Comparison of ENCODE assay signal across 2 cellular contexts in genomic region chr14:20803221-20803620, GRCh38.
A peak's percentile ranks its signal among the peaks of the same experiment; 100 is the strongest.
TF ChIP-seq lines count a peak whose summit lies in the region.

No MANE protein-coding gene starts in this region.

TF ChIP-seq in A549, 52 proteins besides CTCF, POLR2A, EP300 and RAD21:
- TF ChIP-seq E2F6 (IDR thresholded peaks at IDR 0.05; ENCODE audit: borderline replicate concordance, low read depth) (no peak), ESRRA (IDR thresholded peaks at IDR 0.05; ENCODE audit: borderline replicate concordance, low read length) (no peak), ZSCAN20 (CRISPR knock-in tag; IDR thresholded peaks at IDR 0.05) (no peak), CEBPB (IDR thresholded peaks at IDR 0.05) (no peak), CHD2 (IDR thresholded peaks at IDR 0.05; ENCODE audit: low read length, partially characterized antibody) (no peak), HOXB5 (CRISPR knock-in tag; IDR thresholded peaks at IDR 0.05) (no peak), FOSB (CRISPR knock-in tag; IDR thresholded peaks at IDR 0.05) (no peak), MAX (IDR thresholded peaks at IDR 0.05) (no peak), TFCP2L1 (CRISPR knock-in tag; IDR thresholded peaks at IDR 0.05) (no peak), MAZ (IDR thresholded peaks at IDR 0.05; ENCODE audit: borderline replicate concordance, low read depth, low read length) (no peak), MYC (IDR thresholded peaks at IDR 0.05; ENCODE audit: borderline replicate concordance, low read length) (no peak), SREBF2 (IDR thresholded peaks at IDR 0.05) (no peak)
- TF ChIP-seq, protein P1, sequence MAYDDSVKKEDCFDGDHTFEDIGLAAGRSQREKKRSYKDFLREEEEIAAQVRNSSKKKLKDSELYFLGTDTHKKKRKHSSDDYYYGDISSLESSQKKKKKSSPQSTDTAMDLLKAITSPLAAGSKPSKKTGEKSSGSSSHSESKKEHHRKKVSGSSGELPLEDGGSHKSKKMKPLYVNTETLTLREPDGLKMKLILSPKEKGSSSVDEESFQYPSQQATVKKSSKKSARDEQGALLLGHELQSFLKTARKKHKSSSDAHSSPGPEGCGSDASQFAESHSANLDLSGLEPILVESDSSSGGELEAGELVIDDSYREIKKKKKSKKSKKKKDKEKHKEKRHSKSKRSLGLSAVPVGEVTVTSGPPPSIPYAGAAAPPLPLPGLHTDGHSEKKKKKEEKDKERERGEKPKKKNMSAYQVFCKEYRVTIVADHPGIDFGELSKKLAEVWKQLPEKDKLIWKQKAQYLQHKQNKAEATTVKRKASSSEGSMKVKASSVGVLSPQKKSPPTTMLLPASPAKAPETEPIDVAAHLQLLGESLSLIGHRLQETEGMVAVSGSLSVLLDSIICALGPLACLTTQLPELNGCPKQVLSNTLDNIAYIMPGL (CRISPR knock-in tag; IDR thresholded peaks at IDR 0.05; ENCODE audit: borderline replicate concordance), result no peak
TF ChIP-seq in A549: peak in this region for 0.

TF ChIP-seq in K562, 482 proteins besides CTCF, POLR2A, EP300 and RAD21 (continues in another document):
- TF ChIP-seq CC2D1A (IDR thresholded peaks at IDR 0.05) (no peak), ZKSCAN8 (CRISPR knock-in tag; IDR thresholded peaks at IDR 0.05) (no peak), FOSL1 (tag; conservative IDR thresholded peaks at IDR 0.05) (peak; percentile 57; the same call in 1 of the 2 replicates), CCNT2 (IDR thresholded peaks at IDR 0.05; ENCODE audit: borderline replicate concordance, extremely low read depth, insufficient read length, low read depth, low read length) (no peak), ZNF589 (CRISPR knock-in tag; IDR thresholded peaks at IDR 0.05; ENCODE audit: low read depth) (no peak), YY1 (IDR thresholded peaks at IDR 0.05; ENCODE audit: borderline replicate concordance in 1 of 3, control insufficient read depth in 1 of 3, extremely low read depth in 1 of 3, insufficient read depth in 3 of 3, insufficient read length in 1 of 3, insufficient replicate concordance in 2 of 3, low read depth in 1 of 3, low read length in 2 of 3) (no peak), TAF15 (IDR thresholded peaks at IDR 0.05; ENCODE audit: low read depth, low read length) (no peak), GABPB2 (CRISPR knock-in tag; conservative IDR thresholded peaks at IDR 0.05) (no peak), USF2 (CRISPR knock-in tag; IDR thresholded peaks at IDR 0.05) (no peak), KDM2B (CRISPR knock-in tag; IDR thresholded peaks at IDR 0.05) (no peak), MCM2 (IDR thresholded peaks at IDR 0.05; ENCODE audit: low read depth) (no peak), SAP30 (IDR thresholded peaks at IDR 0.05; ENCODE audit: borderline replicate concordance, insufficient read depth, low read depth, low read length, poor library complexity, severe bottlenecking) (no peak), ZC3H11A (IDR thresholded peaks at IDR 0.05; ENCODE audit: low read depth, low read length) (no peak), TFE3 (CRISPR knock-in tag; IDR thresholded peaks at IDR 0.05) (no peak), FOXA3 (CRISPR knock-in tag; conservative IDR thresholded peaks at IDR 0.05 in 1 of 2, IDR thresholded peaks at IDR 0.05 in 1 of 2) (no peak), MAX (CRISPR knock-in tag; IDR thresholded peaks at IDR 0.05) (no peak), RCOR1 (IDR thresholded peaks at IDR 0.05; ENCODE audit: borderline replicate concordance in 1 of 2, low read depth in 2 of 2, low read length in 2 of 2) (peak in 1 of 2 experiments; percentile 36; a peak in 1 of 4 replicates), CREB3 (tag; conservative IDR thresholded peaks at IDR 0.05; ENCODE audit: low read depth) (no peak), ZNF121 (CRISPR knock-in tag; conservative IDR thresholded peaks at IDR 0.05) (no peak)
- TF ChIP-seq, protein P2, sequence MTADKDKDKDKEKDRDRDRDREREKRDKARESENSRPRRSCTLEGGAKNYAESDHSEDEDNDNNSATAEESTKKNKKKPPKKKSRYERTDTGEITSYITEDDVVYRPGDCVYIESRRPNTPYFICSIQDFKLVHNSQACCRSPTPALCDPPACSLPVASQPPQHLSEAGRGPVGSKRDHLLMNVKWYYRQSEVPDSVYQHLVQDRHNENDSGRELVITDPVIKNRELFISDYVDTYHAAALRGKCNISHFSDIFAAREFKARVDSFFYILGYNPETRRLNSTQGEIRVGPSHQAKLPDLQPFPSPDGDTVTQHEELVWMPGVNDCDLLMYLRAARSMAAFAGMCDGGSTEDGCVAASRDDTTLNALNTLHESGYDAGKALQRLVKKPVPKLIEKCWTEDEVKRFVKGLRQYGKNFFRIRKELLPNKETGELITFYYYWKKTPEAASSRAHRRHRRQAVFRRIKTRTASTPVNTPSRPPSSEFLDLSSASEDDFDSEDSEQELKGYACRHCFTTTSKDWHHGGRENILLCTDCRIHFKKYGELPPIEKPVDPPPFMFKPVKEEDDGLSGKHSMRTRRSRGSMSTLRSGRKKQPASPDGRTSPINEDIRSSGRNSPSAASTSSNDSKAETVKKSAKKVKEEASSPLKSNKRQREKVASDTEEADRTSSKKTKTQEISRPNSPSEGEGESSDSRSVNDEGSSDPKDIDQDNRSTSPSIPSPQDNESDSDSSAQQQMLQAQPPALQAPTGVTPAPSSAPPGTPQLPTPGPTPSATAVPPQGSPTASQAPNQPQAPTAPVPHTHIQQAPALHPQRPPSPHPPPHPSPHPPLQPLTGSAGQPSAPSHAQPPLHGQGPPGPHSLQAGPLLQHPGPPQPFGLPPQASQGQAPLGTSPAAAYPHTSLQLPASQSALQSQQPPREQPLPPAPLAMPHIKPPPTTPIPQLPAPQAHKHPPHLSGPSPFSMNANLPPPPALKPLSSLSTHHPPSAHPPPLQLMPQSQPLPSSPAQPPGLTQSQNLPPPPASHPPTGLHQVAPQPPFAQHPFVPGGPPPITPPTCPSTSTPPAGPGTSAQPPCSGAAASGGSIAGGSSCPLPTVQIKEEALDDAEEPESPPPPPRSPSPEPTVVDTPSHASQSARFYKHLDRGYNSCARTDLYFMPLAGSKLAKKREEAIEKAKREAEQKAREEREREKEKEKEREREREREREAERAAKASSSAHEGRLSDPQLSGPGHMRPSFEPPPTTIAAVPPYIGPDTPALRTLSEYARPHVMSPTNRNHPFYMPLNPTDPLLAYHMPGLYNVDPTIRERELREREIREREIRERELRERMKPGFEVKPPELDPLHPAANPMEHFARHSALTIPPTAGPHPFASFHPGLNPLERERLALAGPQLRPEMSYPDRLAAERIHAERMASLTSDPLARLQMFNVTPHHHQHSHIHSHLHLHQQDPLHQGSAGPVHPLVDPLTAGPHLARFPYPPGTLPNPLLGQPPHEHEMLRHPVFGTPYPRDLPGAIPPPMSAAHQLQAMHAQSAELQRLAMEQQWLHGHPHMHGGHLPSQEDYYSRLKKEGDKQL (CRISPR knock-in tag; IDR thresholded peaks at IDR 0.05; ENCODE audit: borderline replicate concordance), result no peak
- TF ChIP-seq, protein P3, sequence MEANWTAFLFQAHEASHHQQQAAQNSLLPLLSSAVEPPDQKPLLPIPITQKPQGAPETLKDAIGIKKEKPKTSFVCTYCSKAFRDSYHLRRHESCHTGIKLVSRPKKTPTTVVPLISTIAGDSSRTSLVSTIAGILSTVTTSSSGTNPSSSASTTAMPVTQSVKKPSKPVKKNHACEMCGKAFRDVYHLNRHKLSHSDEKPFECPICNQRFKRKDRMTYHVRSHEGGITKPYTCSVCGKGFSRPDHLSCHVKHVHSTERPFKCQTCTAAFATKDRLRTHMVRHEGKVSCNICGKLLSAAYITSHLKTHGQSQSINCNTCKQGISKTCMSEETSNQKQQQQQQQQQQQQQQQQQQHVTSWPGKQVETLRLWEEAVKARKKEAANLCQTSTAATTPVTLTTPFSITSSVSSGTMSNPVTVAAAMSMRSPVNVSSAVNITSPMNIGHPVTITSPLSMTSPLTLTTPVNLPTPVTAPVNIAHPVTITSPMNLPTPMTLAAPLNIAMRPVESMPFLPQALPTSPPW (CRISPR knock-in tag; IDR thresholded peaks at IDR 0.05), result peak; percentile 57
- TF ChIP-seq, protein P4, sequence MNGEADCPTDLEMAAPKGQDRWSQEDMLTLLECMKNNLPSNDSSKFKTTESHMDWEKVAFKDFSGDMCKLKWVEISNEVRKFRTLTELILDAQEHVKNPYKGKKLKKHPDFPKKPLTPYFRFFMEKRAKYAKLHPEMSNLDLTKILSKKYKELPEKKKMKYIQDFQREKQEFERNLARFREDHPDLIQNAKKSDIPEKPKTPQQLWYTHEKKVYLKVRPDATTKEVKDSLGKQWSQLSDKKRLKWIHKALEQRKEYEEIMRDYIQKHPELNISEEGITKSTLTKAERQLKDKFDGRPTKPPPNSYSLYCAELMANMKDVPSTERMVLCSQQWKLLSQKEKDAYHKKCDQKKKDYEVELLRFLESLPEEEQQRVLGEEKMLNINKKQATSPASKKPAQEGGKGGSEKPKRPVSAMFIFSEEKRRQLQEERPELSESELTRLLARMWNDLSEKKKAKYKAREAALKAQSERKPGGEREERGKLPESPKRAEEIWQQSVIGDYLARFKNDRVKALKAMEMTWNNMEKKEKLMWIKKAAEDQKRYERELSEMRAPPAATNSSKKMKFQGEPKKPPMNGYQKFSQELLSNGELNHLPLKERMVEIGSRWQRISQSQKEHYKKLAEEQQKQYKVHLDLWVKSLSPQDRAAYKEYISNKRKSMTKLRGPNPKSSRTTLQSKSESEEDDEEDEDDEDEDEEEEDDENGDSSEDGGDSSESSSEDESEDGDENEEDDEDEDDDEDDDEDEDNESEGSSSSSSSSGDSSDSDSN (IDR thresholded peaks at IDR 0.05; ENCODE audit: borderline replicate concordance in 1 of 2, low read depth in 2 of 2, low read length in 2 of 2), result no peak
- TF ChIP-seq, protein P5, sequence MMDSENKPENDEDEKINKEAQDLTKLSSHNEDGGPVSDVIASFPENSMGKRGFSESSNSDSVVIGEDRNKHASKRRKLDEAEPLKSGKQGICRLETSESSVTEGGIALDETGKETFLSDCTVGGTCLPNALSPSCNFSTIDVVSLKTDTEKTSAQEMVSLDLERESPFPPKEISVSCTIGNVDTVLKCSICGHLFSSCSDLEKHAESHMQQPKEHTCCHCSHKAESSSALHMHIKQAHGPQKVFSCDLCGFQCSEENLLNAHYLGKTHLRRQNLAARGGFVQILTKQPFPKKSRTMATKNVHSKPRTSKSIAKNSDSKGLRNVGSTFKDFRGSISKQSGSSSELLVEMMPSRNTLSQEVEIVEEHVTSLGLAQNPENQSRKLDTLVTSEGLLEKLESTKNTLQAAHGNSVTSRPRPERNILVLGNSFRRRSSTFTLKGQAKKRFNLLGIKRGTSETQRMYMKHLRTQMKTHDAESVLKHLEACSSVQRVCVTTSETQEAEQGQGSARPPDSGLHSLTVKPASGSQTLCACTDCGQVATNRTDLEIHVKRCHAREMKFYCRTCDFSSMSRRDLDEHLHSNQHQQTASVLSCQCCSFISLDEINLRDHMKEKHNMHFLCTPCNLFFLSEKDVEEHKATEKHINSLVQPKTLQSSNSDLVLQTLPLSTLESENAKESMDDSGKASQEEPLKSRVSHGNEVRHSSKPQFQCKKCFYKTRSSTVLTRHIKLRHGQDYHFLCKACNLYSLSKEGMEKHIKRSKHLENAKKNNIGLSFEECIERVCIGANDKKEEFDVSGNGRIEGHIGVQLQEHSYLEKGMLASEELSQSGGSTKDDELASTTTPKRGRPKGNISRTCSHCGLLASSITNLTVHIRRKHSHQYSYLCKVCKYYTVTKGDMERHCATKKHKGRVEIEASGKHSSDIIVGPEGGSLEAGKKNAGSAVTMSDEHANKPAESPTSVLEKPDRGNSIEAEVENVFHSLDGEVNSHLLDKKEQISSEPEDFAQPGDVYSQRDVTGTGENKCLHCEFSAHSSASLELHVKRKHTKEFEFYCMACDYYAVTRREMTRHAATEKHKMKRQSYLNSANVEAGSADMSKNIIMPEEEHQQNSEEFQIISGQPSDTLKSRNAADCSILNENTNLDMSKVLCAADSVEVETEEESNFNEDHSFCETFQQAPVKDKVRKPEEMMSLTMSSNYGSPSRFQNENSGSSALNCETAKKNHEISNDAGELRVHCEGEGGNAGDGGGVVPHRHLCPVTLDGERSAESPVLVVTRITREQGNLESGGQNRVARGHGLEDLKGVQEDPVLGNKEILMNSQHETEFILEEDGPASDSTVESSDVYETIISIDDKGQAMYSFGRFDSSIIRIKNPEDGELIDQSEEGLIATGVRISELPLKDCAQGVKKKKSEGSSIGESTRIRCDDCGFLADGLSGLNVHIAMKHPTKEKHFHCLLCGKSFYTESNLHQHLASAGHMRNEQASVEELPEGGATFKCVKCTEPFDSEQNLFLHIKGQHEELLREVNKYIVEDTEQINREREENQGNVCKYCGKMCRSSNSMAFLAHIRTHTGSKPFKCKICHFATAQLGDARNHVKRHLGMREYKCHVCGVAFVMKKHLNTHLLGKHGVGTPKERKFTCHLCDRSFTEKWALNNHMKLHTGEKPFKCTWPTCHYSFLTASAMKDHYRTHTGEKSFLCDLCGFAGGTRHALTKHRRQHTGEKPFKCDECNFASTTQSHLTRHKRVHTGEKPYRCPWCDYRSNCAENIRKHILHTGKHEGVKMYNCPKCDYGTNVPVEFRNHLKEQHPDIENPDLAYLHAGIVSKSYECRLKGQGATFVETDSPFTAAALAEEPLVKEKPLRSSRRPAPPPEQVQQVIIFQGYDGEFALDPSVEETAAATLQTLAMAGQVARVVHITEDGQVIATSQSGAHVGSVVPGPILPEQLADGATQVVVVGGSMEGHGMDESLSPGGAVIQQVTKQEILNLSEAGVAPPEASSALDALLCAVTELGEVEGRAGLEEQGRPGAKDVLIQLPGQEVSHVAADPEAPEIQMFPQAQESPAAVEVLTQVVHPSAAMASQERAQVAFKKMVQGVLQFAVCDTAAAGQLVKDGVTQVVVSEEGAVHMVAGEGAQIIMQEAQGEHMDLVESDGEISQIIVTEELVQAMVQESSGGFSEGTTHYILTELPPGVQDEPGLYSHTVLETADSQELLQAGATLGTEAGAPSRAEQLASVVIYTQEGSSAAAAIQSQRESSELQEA (IDR thresholded peaks at IDR 0.05; ENCODE audit: low read depth), result no peak
